In the genomic region with DNA sequence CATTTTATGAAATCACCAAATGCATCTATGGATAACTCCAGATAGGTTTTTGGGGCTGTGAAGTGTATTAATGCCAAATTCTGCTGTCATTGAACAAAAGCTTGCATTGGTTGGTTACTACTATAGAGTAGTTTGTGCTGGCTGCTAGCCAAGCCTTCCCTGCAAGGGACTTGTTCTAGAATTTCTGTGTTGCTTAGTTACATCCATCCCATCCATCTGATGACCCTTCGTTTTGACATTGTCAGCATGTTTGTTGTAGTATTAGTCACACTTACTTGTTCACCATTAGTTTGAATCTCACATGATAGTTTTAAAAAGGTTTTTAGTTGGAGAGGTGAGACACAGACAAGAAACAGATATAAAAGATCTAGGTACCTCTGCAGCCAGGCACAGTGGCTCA, we compare ENCODE assay signal across 22 cellular contexts. TPM values are rescaled to one million over a fixed set of nuclear protein-coding genes. Genes with fewer than 3 reads are reported as not detected.
A peak's percentile ranks its signal among the peaks of the same experiment; 100 is the strongest.
DNase-seq lines count a peak whose midpoint lies in the region; ATAC-seq, FAIRE-seq and TF ChIP-seq lines count a peak whose summit lies in the region.
"Had no signal": no experiment of that assay in that cellular context is flagged by ENCODE, and none has a peak within 500 bp of the region (broad histone marks: within the 10 kb centered on the region; RNA-seq: fewer than 3 reads in every experiment).

No MANE protein-coding gene starts in this region.

- TF ChIP-seq CTCF in HepG2 (CRISPR knock-in tag; IDR thresholded peaks at IDR 0.05): no peak
- no peak for TF ChIP-seq CTCF in right lobe of liver (IDR thresholded peaks at IDR 0.05)
- no peak for TF ChIP-seq CTCF in fibroblast of mammary gland (conservative IDR thresholded peaks at IDR 0.05; ENCODE audit: control insufficient read depth, insufficient read depth, low read depth, low read length)

- no peak overlapping the region for H2AFZ ChIP-seq in HepG2 (ENCODE audit: low read length)

- in situ Hi-C loops in HepG2 (cut with HindIII; ENCODE audit: extremely low pct_ligation_motif_present, low pct_unique_long_range_greater_than_20kb): no loop called here
- in situ Hi-C loops in HAP-1 (cut with MboI; ENCODE audit: low sequenced_read_pairs): no loop called here

- H3K9me3 ChIP-seq in HepG2 (ENCODE audit: low read length) (no peaks in the 10 kb centered on the region), right lobe of liver (no peaks in the 10 kb centered on the region), HAP-1 (no peaks in the 10 kb centered on the region)
- H3K9me3 ChIP-seq: sigmoid colon, SJSA1 had no signal

- TF ChIP-seq EP300 in HepG2 (IDR thresholded peaks at IDR 0.05; ENCODE audit: low read depth in 2 of 2, low read length in 2 of 2) (no peak), HepG2 (CRISPR knock-in tag; IDR thresholded peaks at IDR 0.05; ENCODE audit: borderline replicate concordance) (no peak)

- POLR2A ChIA-PET in HepG2 (lab: Yijun Ruan, JAX): no interaction called here

- DNase-seq in HepG2 (ENCODE audit: low spot score): no peak
- no peak for DNase-seq in right lobe of liver
- peak; percentile 41 for DNase-seq in RKO (ENCODE audit: low spot score)
- DNase-seq in fibroblast of mammary gland (ENCODE audit: low read depth): peak; percentile 31
- DNase-seq in foreskin melanocyte: no peak
- no peak for DNase-seq in HAP-1 (ENCODE audit: low spot score in 2 of 2)
- DNase-seq in SHP77 treated with DMSO at 0.1 percent for 48 hours (lab: John Stamatoyannopoulos, UW): no peak
- DNase-seq in SW 1271 (lab: John Stamatoyannopoulos, UW): no peak
- DNase-seq: activated CD4-positive, alpha-beta T cell treated with anti-CD3 and anti-CD28 coated beads for 4 hours; activated naive CD4-positive, alpha-beta T cell treated with anti-CD3 and anti-CD28 coated beads, Interleukin-2, amount 10 ng/mL, durations not matched to agents 7 days and 5 days; activated T-cell treated with anti-CD3 and anti-CD28 coated beads, Interleukin-2, amount 50 U/mL, for 72 hours; Calu3; dorsolateral prefrontal cortex; GDM1; Karpas-422; mucosa of descending colon; NCI-H1105 treated with DMSO at 0.1 percent for 48 hours; NCI-H2171; nephron progenitor cell; sigmoid colon had no signal

- no peak overlapping the region for H3K4me2 ChIP-seq in HepG2 (ENCODE audit: low read depth, low read length)
- H3K4me2 ChIP-seq: BLaER1 treated with 17β-estradiol and CSF1 and Interleukin-3, amounts not matched to agents 10 nM and 100 nM had no signal

- CTCF ChIA-PET in HepG2 (lab: Yijun Ruan, JAX; ENCODE audit: low intra/inter-chr PET ratio, low total read pairs): no interaction called here

- H3K27me3 ChIP-seq in HepG2 (ENCODE audit: control insufficient read depth in 1 of 2, insufficient read depth in 2 of 2, low read length in 2 of 2) (no peaks in the 10 kb centered on the region), right lobe of liver (no peaks in the 10 kb centered on the region), HAP-1 (ENCODE audit: low read depth) (no peaks in the 10 kb centered on the region)
- H3K27me3 ChIP-seq: BLaER1 treated with 17β-estradiol and CSF1 and Interleukin-3, amounts not matched to agents 10 nM and 100 nM; dorsolateral prefrontal cortex; sigmoid colon; SJSA1 had no signal

- H3K9ac ChIP-seq in HepG2 (ENCODE audit: insufficient read depth, low read depth, low read length): no peak overlapping the region
- H3K9ac ChIP-seq: BLaER1 treated with 17β-estradiol and CSF1 and Interleukin-3, amounts not matched to agents 10 nM and 100 nM had no signal

- ATAC-seq in HepG2: no peak
- ATAC-seq in right lobe of liver: no peak
- ATAC-seq: activated T-cell treated with anti-CD3 and anti-CD28 coated beads, Interleukin-2, amount 50 U/mL, for 72 hours; mucosa of descending colon had no signal

- H3K27ac ChIP-seq in HepG2 (ENCODE audit: extremely low read length, insufficient read depth, low read length) (no peak overlapping the region), right lobe of liver (no peak overlapping the region)
- H3K27ac ChIP-seq: BLaER1 treated with 17β-estradiol and CSF1 and Interleukin-3, amounts not matched to agents 10 nM and 100 nM; dorsolateral prefrontal cortex; sigmoid colon; SJSA1 had no signal

- H3K4me3 ChIP-seq in HepG2 (replicated peaks in 1 of 3; ENCODE audit: insufficient read depth in 1 of 3, low read depth in 2 of 3, low read length in 3 of 3): no peak overlapping the region
- H3K4me3 ChIP-seq in right lobe of liver: no peak overlapping the region
- H3K4me3 ChIP-seq in fibroblast of mammary gland (ENCODE audit: control insufficient read depth, low read depth, low read length): no peak overlapping the region
- H3K4me3 ChIP-seq in HAP-1: no peak overlapping the region
- H3K4me3 ChIP-seq: BLaER1 treated with 17β-estradiol and CSF1 and Interleukin-3, amounts not matched to agents 10 nM and 100 nM; dorsolateral prefrontal cortex; mucosa of descending colon; sigmoid colon; SJSA1 had no signal

- WGBS in HepG2 (ENCODE audit: low lambda C conversion rate): 90% methylated on average over 1 of the region's 1 CpG
- whole genome bisulfite sequencing in right lobe of liver (ENCODE audit: insufficient coverage, low coverage, low lambda C conversion rate, missing lambda C conversion rate): 89% methylated on average over 1 of the region's 1 CpG

- intact Hi-C loops in HepG2 (cut with micrococcal nuclease; ENCODE audit: unreplicated experiment) (loop anchor here (10.0 kb wide), 1 partner anchor 143 kb away; no protein-coding TSS in a partner anchor), right lobe of liver (cut with DNase I) (no loop called here)

- TF ChIP-seq POLR2A in HepG2 (IDR thresholded peaks at IDR 0.05; ENCODE audit: insufficient read depth in 1 of 2, low read depth in 2 of 2, low read length in 2 of 2) (no peak), right lobe of liver (IDR thresholded peaks at IDR 0.05) (no peak)

- peaks cover 3 to 10% of the 10 kb centered on the region in 2 experiments; a peak in 3 of 5 replicates for H3K36me3 ChIP-seq in HepG2 (replicated peaks in 1 of 2; ENCODE audit: control insufficient read depth in 1 of 2, insufficient read depth in 2 of 2, low read length in 2 of 2)
- peaks cover 0 to 5% (median 0%) of the 10 kb centered on the region in 4 donors for H3K36me3 ChIP-seq in right lobe of liver
- H3K36me3 ChIP-seq in HAP-1 (replicated peaks): peaks cover 5% of the 10 kb centered on the region

- H3K4me1 ChIP-seq in HepG2 (ENCODE audit: insufficient read depth, low read length) (0 out of 2 replicates have a peak, but pooled peaks cover 6% of the 10 kb centered on the region), right lobe of liver (no peaks in the 10 kb centered on the region), HAP-1 (peaks cover 2% of the 10 kb centered on the region; the same call in 1 of the 2 replicates)
- H3K4me1 ChIP-seq: BLaER1 treated with 17β-estradiol and CSF1 and Interleukin-3, amounts not matched to agents 10 nM and 100 nM; sigmoid colon; SJSA1 had no signal

- no TSS peak for BruUV-seq in HepG2 (replicated peaks; lab: Mats Ljungman, UMichigan)

- no peak for TF ChIP-seq RAD21 in HepG2 (CRISPR knock-in tag; IDR thresholded peaks at IDR 0.05)

- no peaks in the 10 kb centered on the region for H4K20me1 ChIP-seq in HepG2 (ENCODE audit: insufficient read depth, low read length)
- H4K20me1 ChIP-seq: BLaER1 treated with 17β-estradiol and CSF1 and Interleukin-3, amounts not matched to agents 10 nM and 100 nM had no signal

- no peaks in the 10 kb centered on the region for H3K79me2 ChIP-seq in HepG2 (ENCODE audit: insufficient read depth, low read length)

- FAIRE-seq in HepG2 (lab: Jason Lieb, UNC): no peak

RNA-seq across cellular contexts. Expression of a gene that starts 7.0 kb away (rescaled TPM):
- 56.2 and 57.9 TPM in 2 replicates for total RNA-seq in HepG2 (2016; rRNA removed; fragmentation: Illumina TruSeq; extraction: Trizol)
- 16.9 and 19.3 TPM in 2 replicates for total RNA-seq in HepG2 (2016; cell fraction: cytosol; rRNA removed; fragmentation: Illumina TruSeq; extraction: Trizol; ENCODE audit: low read depth)
- total RNA-seq in HepG2 (2016; cell fraction: insoluble cytoplasmic fraction; rRNA removed; fragmentation: Illumina TruSeq; extraction: Trizol): 53.7 and 60.6 TPM in 2 replicates
- total RNA-seq in HepG2 (2016; cell fraction: membrane; rRNA removed; fragmentation: Illumina TruSeq; extraction: Trizol): 53.0 and 67.7 TPM in 2 replicates
- total RNA-seq in HepG2 (2016; cell fraction: nucleus; rRNA removed; fragmentation: Illumina TruSeq; extraction: Trizol): 35.8 and 40.9 TPM in 2 replicates
- 25.9 and 29.0 TPM in 2 replicates for polyA plus RNA-seq in HepG2 (2011; rRNA removed)
- 19.4 and 31.7 TPM in 2 replicates for polyA plus RNA-seq in HepG2 (2011; cell fraction: cytosol; rRNA removed)
- 12.0 and 15.0 TPM in 2 replicates for polyA plus RNA-seq in HepG2 (2011; cell fraction: nucleus; rRNA removed)
- polyA plus RNA-seq in HepG2 (2012): 31.0 and 35.1 TPM in 2 replicates
- 17.3 and 25.8 TPM in 2 replicates for polyA plus RNA-seq in HepG2 (2016; cell fraction: cytosol; fragmentation: Illumina TruSeq; extraction: Trizol; ENCODE audit: low read depth)
- polyA plus RNA-seq in HepG2 (2016; cell fraction: insoluble cytoplasmic fraction; fragmentation: Illumina TruSeq; extraction: Trizol; ENCODE audit: low read depth): 56.7 and 62.3 TPM in 2 replicates
- 43.6 and 55.5 TPM in 2 replicates for polyA plus RNA-seq in HepG2 (2016; cell fraction: membrane; fragmentation: Illumina TruSeq; extraction: Trizol; ENCODE audit: low read depth)
- polyA plus RNA-seq in HepG2 (2016; cell fraction: nucleus; fragmentation: Illumina TruSeq; extraction: Trizol; ENCODE audit: insufficient read depth, low read depth): 53.5 and 56.8 TPM in 2 replicates
- polyA minus RNA-seq in HepG2 (2011; rRNA and poly(A)+ RNA removed; ENCODE audit: low replicate concordance): 32.3 and 59.0 TPM in 2 replicates
- polyA minus RNA-seq in HepG2 (2011; cell fraction: cytosol; rRNA and poly(A)+ RNA removed): 24.4 and 31.8 TPM in 2 replicates
- 29.0 and 33.6 TPM in 2 replicates for polyA minus RNA-seq in HepG2 (2011; cell fraction: nucleus; rRNA and poly(A)+ RNA removed)
- total RNA-seq in right lobe of liver: 10 to 100 TPM; 15.1 to 27.9 (median 21.3) TPM

RNA-seq across cellular contexts. Expression of a gene that starts 45.0 kb away (rescaled TPM):
- 13.2 and 14.8 TPM in 2 replicates for total RNA-seq in HepG2 (2016; rRNA removed; fragmentation: Illumina TruSeq; extraction: Trizol)
- 6.1 and 6.3 TPM in 2 replicates for total RNA-seq in HepG2 (2016; cell fraction: cytosol; rRNA removed; fragmentation: Illumina TruSeq; extraction: Trizol; ENCODE audit: low read depth)
- 12.8 and 13.6 TPM in 2 replicates for total RNA-seq in HepG2 (2016; cell fraction: insoluble cytoplasmic fraction; rRNA removed; fragmentation: Illumina TruSeq; extraction: Trizol)
- total RNA-seq in HepG2 (2016; cell fraction: membrane; rRNA removed; fragmentation: Illumina TruSeq; extraction: Trizol): 12.4 and 12.9 TPM in 2 replicates
- 18.9 and 19.6 TPM in 2 replicates for total RNA-seq in HepG2 (2016; cell fraction: nucleus; rRNA removed; fragmentation: Illumina TruSeq; extraction: Trizol)
- polyA plus RNA-seq in HepG2 (2011; rRNA removed): 16.8 and 19.6 TPM in 2 replicates
- 13.8 and 15.9 TPM in 2 replicates for polyA plus RNA-seq in HepG2 (2011; cell fraction: cytosol; rRNA removed)
- 22.9 and 26.6 TPM in 2 replicates for polyA plus RNA-seq in HepG2 (2011; cell fraction: nucleus; rRNA removed)
- polyA plus RNA-seq in HepG2 (2012): 15.7 and 17.2 TPM in 2 replicates
- 4.9 and 5.5 TPM in 2 replicates for polyA plus RNA-seq in HepG2 (2016; cell fraction: cytosol; fragmentation: Illumina TruSeq; extraction: Trizol; ENCODE audit: low read depth)
- polyA plus RNA-seq in HepG2 (2016; cell fraction: insoluble cytoplasmic fraction; fragmentation: Illumina TruSeq; extraction: Trizol; ENCODE audit: low read depth): 8.6 and 9.4 TPM in 2 replicates
- polyA plus RNA-seq in HepG2 (2016; cell fraction: membrane; fragmentation: Illumina TruSeq; extraction: Trizol; ENCODE audit: low read depth): 7.3 and 7.7 TPM in 2 replicates
- polyA plus RNA-seq in HepG2 (2016; cell fraction: nucleus; fragmentation: Illumina TruSeq; extraction: Trizol; ENCODE audit: insufficient read depth, low read depth): 20.9 and 22.7 TPM in 2 replicates
- polyA minus RNA-seq in HepG2 (2011; rRNA and poly(A)+ RNA removed; ENCODE audit: low replicate concordance): 96.0 and 153 TPM in 2 replicates
- polyA minus RNA-seq in HepG2 (2011; cell fraction: cytosol; rRNA and poly(A)+ RNA removed): 25.6 and 27.9 TPM in 2 replicates
- polyA minus RNA-seq in HepG2 (2011; cell fraction: nucleus; rRNA and poly(A)+ RNA removed): 19.3 and 24.1 TPM in 2 replicates
- total RNA-seq in right lobe of liver: 10 to 100 TPM in 1 of 6 experiments, 1 to 10 TPM in 5; 7.5 to 12.3 (median 8.7) TPM

Comparison
In these comparisons a context has a peak if more than half of its experiments do, and no peak if none do; other contexts are left out.
1. DNase-seq: peak in RKO (single experiment) and fibroblast of mammary gland (single experiment); none in HepG2 (single experiment), right lobe of liver (0 of 3), foreskin melanocyte (single experiment), HAP-1 (0 of 2), SHP77 treated with DMSO at 0.1 percent for 48 hours (single experiment) and SW 1271 (0 of 2).